In genomic region chr12:75960086-75960910, GRCh38 we compare ENCODE assay signal across 10 cellular contexts.
DNase-seq lines count a peak whose midpoint lies in the region; ATAC-seq and TF ChIP-seq lines count a peak whose summit lies in the region.
"Had no signal": no experiment of that assay in that cellular context is flagged by ENCODE, and none has a peak within 500 bp of the region (broad histone marks: within the 10 kb centered on the region; RNA-seq: fewer than 3 reads in every experiment).

No MANE protein-coding gene starts in this region.

- no peaks in the 10 kb centered on the region for H3K27me3 ChIP-seq in neural progenitor cell
- H3K27me3 ChIP-seq: foreskin keratinocyte had no signal

- peak; percentile 59 for ATAC-seq in GM18909 (IDR thresholded peaks at IDR 0.05; ENCODE audit: poor library complexity, unreplicated experiment)
- ATAC-seq in HG03460 (IDR thresholded peaks at IDR 0.05; ENCODE audit: unreplicated experiment), result peak; percentile 51
- ATAC-seq: foreskin keratinocyte had no signal

- no peak overlapping the region for H3K4me3 Mint-ChIP-seq in neural progenitor cell

- no peak overlapping the region for H3K4me3 ChIP-seq in neural progenitor cell

- no peak overlapping the region for H2AFZ ChIP-seq in neural progenitor cell (replicated peaks)

- no peak overlapping the region for H3K27ac ChIP-seq in neural progenitor cell
- H3K27ac ChIP-seq in caudate nucleus (ENCODE audit: low read depth, low read length), result no peak overlapping the region
- H3K27ac ChIP-seq: foreskin keratinocyte, VCaP had no signal

- H3K4me1 Mint-ChIP-seq in neural progenitor cell, result peaks cover 22% of the 10 kb centered on the region

- H3F3A ChIP-seq in neural progenitor cell (ENCODE audit: low read depth), result peaks cover 13% of the 10 kb centered on the region

- H3K36me3 Mint-ChIP-seq in neural progenitor cell, result no peaks in the 10 kb centered on the region

- H3K4me1 ChIP-seq in neural progenitor cell, result peaks cover 21% of the 10 kb centered on the region

- H3K9ac ChIP-seq in neural progenitor cell, result no peak overlapping the region

- H3K36me3 ChIP-seq in neural progenitor cell, result no peaks in the 10 kb centered on the region

- H3K9me3 Mint-ChIP-seq in neural progenitor cell, result no peaks in the 10 kb centered on the region

- no peaks in the 10 kb centered on the region for H4K20me1 ChIP-seq in neural progenitor cell (ENCODE audit: low read depth)

- no peaks in the 10 kb centered on the region for H3K9me3 ChIP-seq in neural progenitor cell (ENCODE audit: low read depth)

- peaks cover 5% of the 10 kb centered on the region for H3K27me3 Mint-ChIP-seq in neural progenitor cell (ENCODE audit: insufficient read depth, low read depth)

- DNase-seq in SW480 (ENCODE audit: low spot score), result peak; percentile 100
- no peak for DNase-seq in neural progenitor cell (ENCODE audit: low spot score)
- DNase-seq in caudate nucleus (lab: John Stamatoyannopoulos, UW), result no peak
- DNase-seq in OCI-M2 (lab: John Stamatoyannopoulos, UW; ENCODE audit: unreplicated experiment), result no peak
- no peak for DNase-seq in GOT3 (lab: John Stamatoyannopoulos, UW)
- DNase-seq in stimulated activated CD8-positive, alpha-beta memory T cell treated with anti-CD3 and anti-CD28 coated beads, Interleukin-4, amount 100 ng/mL, for 48 hours, result no peak
- DNase-seq: foreskin keratinocyte had no signal

- no peak overlapping the region for H3K4me2 ChIP-seq in neural progenitor cell

- peak overlapping the region; percentile 47 for H3K27ac Mint-ChIP-seq in neural progenitor cell

- no peaks in the 10 kb centered on the region for H3K79me2 ChIP-seq in neural progenitor cell (ENCODE audit: low read depth)

- TF ChIP-seq CTCF in neural progenitor cell (IDR thresholded peaks at IDR 0.05), result no peak
